In genomic region chr12:46188170-46188569, GRCh38 we compare ENCODE assay signal across 15 cellular contexts.
DNase-seq lines count a peak whose midpoint lies in the region; ATAC-seq and TF ChIP-seq lines count a peak whose summit lies in the region.
"Had no signal": no experiment of that assay in that cellular context is flagged by ENCODE, and none has a peak within 500 bp of the region (broad histone marks: within the 10 kb centered on the region; RNA-seq: fewer than 3 reads in every experiment).

No MANE protein-coding gene starts in this region.

- peak overlapping the region; percentile 78 to 91 for H3K27ac Mint-ChIP-seq in activated naive CD4-positive, alpha-beta T cell treated with anti-CD3 and anti-CD28 coated beads, Interleukin-2, amount 50 U/mL, for 72 hours
- H3K27ac Mint-ChIP-seq in T-cell (peak overlapping the region; percentile 60 to 87), memory B cell (peak overlapping the region; percentile 63)
- H3K27ac Mint-ChIP-seq in stimulated activated effector memory CD8-positive, alpha-beta T cell treated with anti-CD3 and anti-CD28 coated beads, Interleukin-12 subunit alpha, Interleukin-12 subunit beta, amount 100 ng/mL, for 72 hours: peak overlapping the region; percentile 67

- DNase-seq in activated naive CD4-positive, alpha-beta T cell treated with anti-CD3 and anti-CD28 coated beads, Interleukin-2, amount 50 U/mL, for 72 hours (ENCODE audit: low spot score in 2 of 2): no peak
- no peak for DNase-seq in activated naive CD4-positive, alpha-beta T cell treated with anti-CD3 and anti-CD28 coated beads, Interleukin-2, amount 50 U/mL, for 16 hours
- DNase-seq in T-cell: no peak
- DNase-seq in memory B cell (ENCODE audit: low spot score in 2 of 2): no peak
- no peak for DNase-seq in stimulated activated effector memory CD8-positive, alpha-beta T cell treated with anti-CD3 and anti-CD28 coated beads, Interleukin-12 subunit alpha, Interleukin-12 subunit beta, amount 100 ng/mL, for 72 hours (ENCODE audit: low spot score in 2 of 2)
- DNase-seq in OCI-M2 (lab: John Stamatoyannopoulos, UW; ENCODE audit: unreplicated experiment): no peak
- no peak for DNase-seq in vagina (ENCODE audit: extremely low spot score in 2 of 2)
- DNase-seq: EL, H9, NCI-H1105 treated with DMSO at 0.1 percent for 48 hours, NCI-H187, NCI-H526 treated with DMSO at 0.1 percent for 48 hours, SHP77 treated with DMSO at 0.1 percent for 48 hours had no signal

- H3K36me3 ChIP-seq in vagina: no peaks in the 10 kb centered on the region

- H3K9me3 ChIP-seq in vagina: no peaks in the 10 kb centered on the region

- H3K4me1 Mint-ChIP-seq in T-cell (peaks cover 48 to 56% (median 53%) of the 10 kb centered on the region in 3 donors), memory B cell (peaks cover 51% of the 10 kb centered on the region)
- H3K4me1 Mint-ChIP-seq in stimulated activated effector memory CD8-positive, alpha-beta T cell treated with anti-CD3 and anti-CD28 coated beads, Interleukin-12 subunit alpha, Interleukin-12 subunit beta, amount 100 ng/mL, for 72 hours: peaks cover 13% of the 10 kb centered on the region

- intact Hi-C loops in vagina (cut with DNase I): no loop called here

- H3K9me3 Mint-ChIP-seq in activated naive CD4-positive, alpha-beta T cell treated with anti-CD3 and anti-CD28 coated beads, Interleukin-2, amount 50 U/mL, for 72 hours: peaks cover 22 to 28% of the 10 kb centered on the region in 2 donors
- H3K9me3 Mint-ChIP-seq in T-cell (peaks cover 4 to 13% (median 5%) of the 10 kb centered on the region in 3 donors), memory B cell (no peaks in the 10 kb centered on the region)
- peaks cover 7% of the 10 kb centered on the region for H3K9me3 Mint-ChIP-seq in stimulated activated effector memory CD8-positive, alpha-beta T cell treated with anti-CD3 and anti-CD28 coated beads, Interleukin-12 subunit alpha, Interleukin-12 subunit beta, amount 100 ng/mL, for 72 hours

- H3K27me3 Mint-ChIP-seq in T-cell (no peaks in the 10 kb centered on the region), memory B cell (no peaks in the 10 kb centered on the region)

- POLR2A ChIA-PET in T-cell (lab: Charles Lee): interaction anchor here in 1 of 2 donors (0.7 to 1.4 kb wide), 2 partner anchors 17 to 58 kb away, joined by 3 read pairs; no protein-coding TSS in a partner anchor

- no peak overlapping the region for H3K4me3 ChIP-seq in vagina

- TF ChIP-seq POLR2A in vagina (IDR thresholded peaks at IDR 0.05): no peak

- no peak for TF ChIP-seq CTCF in vagina (IDR thresholded peaks at IDR 0.05)

- no peaks in the 10 kb centered on the region for H3K4me1 ChIP-seq in vagina

- H3K27me3 ChIP-seq in vagina: no peaks in the 10 kb centered on the region

- H3K4me3 Mint-ChIP-seq in T-cell: no peak overlapping the region
- H3K4me3 Mint-ChIP-seq in memory B cell: no peak overlapping the region
- no peak overlapping the region for H3K4me3 Mint-ChIP-seq in stimulated activated effector memory CD8-positive, alpha-beta T cell treated with anti-CD3 and anti-CD28 coated beads, Interleukin-12 subunit alpha, Interleukin-12 subunit beta, amount 100 ng/mL, for 72 hours
- H3K4me3 Mint-ChIP-seq: H9 had no signal

- no peak overlapping the region for H3K27ac ChIP-seq in vagina
- H3K27ac ChIP-seq: KMS-11 had no signal

- peak in 1 of 2 donors; percentile 39 for ATAC-seq in activated naive CD4-positive, alpha-beta T cell treated with anti-CD3 and anti-CD28 coated beads, Interleukin-2, amount 50 U/mL, for 72 hours
- ATAC-seq in T-cell (replicated peaks in 1 of 4) (peak in 1 of 4 experiments; percentile 17), memory B cell (ENCODE audit: low read depth) (no peak), HG02759 (IDR thresholded peaks at IDR 0.05; ENCODE audit: unreplicated experiment) (no peak)
- ATAC-seq in stimulated activated effector memory CD8-positive, alpha-beta T cell treated with anti-CD3 and anti-CD28 coated beads, Interleukin-12 subunit alpha, Interleukin-12 subunit beta, amount 100 ng/mL, for 72 hours: no peak

- peaks cover 39 to 68% of the 10 kb centered on the region in 2 donors for H3K36me3 Mint-ChIP-seq in activated naive CD4-positive, alpha-beta T cell treated with anti-CD3 and anti-CD28 coated beads, Interleukin-2, amount 50 U/mL, for 72 hours
- H3K36me3 Mint-ChIP-seq in T-cell: peaks cover 80% of the 10 kb centered on the region
- peaks cover 27% of the 10 kb centered on the region for H3K36me3 Mint-ChIP-seq in memory B cell
- peaks cover 93% of the 10 kb centered on the region for H3K36me3 Mint-ChIP-seq in stimulated activated effector memory CD8-positive, alpha-beta T cell treated with anti-CD3 and anti-CD28 coated beads, Interleukin-12 subunit alpha, Interleukin-12 subunit beta, amount 100 ng/mL, for 72 hours

- CTCF ChIA-PET in T-cell (lab: Charles Lee): no interaction called here
